Comparison of ENCODE assay signal across 1 cellular context in the genomic region with DNA sequence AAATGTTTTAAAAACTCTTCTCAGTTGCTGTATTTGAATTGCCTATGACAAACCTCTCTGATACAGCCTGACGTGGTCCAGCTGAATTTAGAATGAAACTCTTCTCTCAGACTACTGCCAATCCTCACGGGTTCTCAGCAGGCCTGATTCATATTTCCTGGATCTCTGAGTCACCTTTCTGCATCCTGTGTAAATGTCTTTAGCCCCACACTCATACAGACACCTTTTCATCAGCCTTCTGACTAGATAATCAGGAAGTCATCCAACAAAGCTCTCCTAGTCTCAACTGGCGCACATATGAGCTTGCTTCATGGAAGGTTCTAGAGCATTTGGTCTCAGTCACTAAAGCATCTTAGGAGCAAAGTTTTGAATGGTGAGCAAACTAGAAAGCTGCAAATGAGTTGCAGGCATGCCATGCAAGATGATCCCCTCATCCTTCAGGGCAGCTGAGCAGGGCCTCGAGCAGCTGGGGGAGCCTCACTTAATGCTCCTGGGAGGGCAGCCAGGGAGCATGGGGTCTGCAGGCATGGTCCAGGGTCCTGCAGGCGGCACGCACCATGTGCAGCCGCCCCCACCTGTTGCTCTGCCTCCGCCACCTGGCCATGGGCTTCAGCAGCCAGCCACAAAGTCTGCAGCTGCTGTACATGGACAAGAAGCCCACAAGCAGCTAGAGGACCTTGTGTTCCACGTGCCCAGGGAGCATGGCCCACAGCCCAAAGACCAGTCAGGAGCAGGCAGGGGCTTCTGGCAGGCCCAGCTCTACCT.
TF ChIP-seq lines count a peak whose summit lies in the region.

No MANE protein-coding gene starts in this region.

TF ChIP-seq in GM23338, 12 proteins besides CTCF, POLR2A, EP300 and RAD21 (continued from another document):
- TF ChIP-seq, protein P1, sequence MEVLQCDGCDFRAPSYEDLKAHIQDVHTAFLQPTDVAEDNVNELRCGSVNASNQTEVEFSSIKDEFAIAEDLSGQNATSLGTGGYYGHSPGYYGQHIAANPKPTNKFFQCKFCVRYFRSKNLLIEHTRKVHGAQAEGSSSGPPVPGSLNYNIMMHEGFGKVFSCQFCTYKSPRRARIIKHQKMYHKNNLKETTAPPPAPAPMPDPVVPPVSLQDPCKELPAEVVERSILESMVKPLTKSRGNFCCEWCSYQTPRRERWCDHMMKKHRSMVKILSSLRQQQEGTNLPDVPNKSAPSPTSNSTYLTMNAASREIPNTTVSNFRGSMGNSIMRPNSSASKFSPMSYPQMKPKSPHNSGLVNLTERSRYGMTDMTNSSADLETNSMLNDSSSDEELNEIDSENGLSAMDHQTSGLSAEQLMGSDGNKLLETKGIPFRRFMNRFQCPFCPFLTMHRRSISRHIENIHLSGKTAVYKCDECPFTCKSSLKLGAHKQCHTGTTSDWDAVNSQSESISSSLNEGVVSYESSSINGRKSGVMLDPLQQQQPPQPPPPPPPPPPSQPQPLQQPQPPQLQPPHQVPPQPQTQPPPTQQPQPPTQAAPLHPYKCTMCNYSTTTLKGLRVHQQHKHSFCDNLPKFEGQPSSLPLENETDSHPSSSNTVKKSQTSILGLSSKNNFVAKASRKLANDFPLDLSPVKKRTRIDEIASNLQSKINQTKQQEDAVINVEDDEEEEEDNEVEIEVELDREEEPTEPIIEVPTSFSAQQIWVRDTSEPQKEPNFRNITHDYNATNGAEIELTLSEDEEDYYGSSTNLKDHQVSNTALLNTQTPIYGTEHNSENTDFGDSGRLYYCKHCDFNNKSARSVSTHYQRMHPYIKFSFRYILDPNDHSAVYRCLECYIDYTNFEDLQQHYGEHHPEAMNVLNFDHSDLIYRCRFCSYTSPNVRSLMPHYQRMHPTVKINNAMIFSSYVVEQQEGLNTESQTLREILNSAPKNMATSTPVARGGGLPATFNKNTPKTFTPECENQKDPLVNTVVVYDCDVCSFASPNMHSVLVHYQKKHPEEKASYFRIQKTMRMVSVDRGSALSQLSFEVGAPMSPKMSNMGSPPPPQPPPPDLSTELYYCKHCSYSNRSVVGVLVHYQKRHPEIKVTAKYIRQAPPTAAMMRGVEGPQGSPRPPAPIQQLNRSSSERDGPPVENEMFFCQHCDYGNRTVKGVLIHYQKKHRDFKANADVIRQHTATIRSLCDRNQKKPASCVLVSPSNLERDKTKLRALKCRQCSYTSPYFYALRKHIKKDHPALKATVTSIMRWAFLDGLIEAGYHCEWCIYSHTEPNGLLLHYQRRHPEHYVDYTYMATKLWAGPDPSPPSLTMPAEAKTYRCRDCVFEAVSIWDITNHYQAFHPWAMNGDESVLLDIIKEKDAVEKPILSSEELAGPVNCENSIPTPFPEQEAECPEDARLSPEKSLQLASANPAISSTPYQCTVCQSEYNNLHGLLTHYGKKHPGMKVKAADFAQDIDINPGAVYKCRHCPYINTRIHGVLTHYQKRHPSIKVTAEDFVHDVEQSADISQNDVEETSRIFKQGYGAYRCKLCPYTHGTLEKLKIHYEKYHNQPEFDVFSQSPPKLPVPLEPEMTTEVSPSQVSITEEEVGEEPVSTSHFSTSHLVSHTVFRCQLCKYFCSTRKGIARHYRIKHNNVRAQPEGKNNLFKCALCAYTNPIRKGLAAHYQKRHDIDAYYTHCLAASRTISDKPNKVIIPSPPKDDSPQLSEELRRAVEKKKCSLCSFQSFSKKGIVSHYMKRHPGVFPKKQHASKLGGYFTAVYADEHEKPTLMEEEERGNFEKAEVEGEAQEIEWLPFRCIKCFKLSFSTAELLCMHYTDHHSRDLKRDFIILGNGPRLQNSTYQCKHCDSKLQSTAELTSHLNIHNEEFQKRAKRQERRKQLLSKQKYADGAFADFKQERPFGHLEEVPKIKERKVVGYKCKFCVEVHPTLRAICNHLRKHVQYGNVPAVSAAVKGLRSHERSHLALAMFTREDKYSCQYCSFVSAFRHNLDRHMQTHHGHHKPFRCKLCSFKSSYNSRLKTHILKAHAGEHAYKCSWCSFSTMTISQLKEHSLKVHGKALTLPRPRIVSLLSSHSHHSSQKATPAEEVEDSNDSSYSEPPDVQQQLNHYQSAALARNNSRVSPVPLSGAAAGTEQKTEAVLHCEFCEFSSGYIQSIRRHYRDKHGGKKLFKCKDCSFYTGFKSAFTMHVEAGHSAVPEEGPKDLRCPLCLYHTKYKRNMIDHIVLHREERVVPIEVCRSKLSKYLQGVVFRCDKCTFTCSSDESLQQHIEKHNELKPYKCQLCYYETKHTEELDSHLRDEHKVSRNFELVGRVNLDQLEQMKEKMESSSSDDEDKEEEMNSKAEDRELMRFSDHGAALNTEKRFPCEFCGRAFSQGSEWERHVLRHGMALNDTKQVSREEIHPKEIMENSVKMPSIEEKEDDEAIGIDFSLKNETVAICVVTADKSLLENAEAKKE (CRISPR knock-in tag; IDR thresholded peaks at IDR 0.05), result no peak
- TF ChIP-seq POLR2AphosphoS5 (IDR thresholded peaks at IDR 0.05; ENCODE audit: low read depth) (no peak), EZH2 (IDR thresholded peaks at IDR 0.05; ENCODE audit: low read depth, unreplicated experiment) (no peak), ZNF114 (CRISPR knock-in tag; IDR thresholded peaks at IDR 0.05) (no peak), NANOG (IDR thresholded peaks at IDR 0.05; ENCODE audit: borderline replicate concordance) (no peak), EZH2phosphoT487 (IDR thresholded peaks at IDR 0.05; ENCODE audit: unreplicated experiment) (no peak), ZNF331 (CRISPR knock-in tag; IDR thresholded peaks at IDR 0.05; ENCODE audit: low read depth) (no peak)
